In genomic region chr15:52683585-52683984, GRCh38 we compare ENCODE assay signal across 8 cellular contexts. TPM values are rescaled to one million over a fixed set of nuclear protein-coding genes. Genes with fewer than 3 reads are reported as not detected.
A peak's percentile ranks its signal among the peaks of the same experiment; 100 is the strongest.
DNase-seq lines count a peak whose midpoint lies in the region; ATAC-seq lines count a peak whose summit lies in the region.

No MANE protein-coding gene starts in this region.

- peak overlapping the region; percentile 0 for H3K27ac Mint-ChIP-seq in activated naive CD4-positive, alpha-beta T cell treated with anti-CD3 and anti-CD28 coated beads, Interleukin-2, amount 50 U/mL, for 24 hours
- H3K27ac Mint-ChIP-seq in activated naive CD4-positive, alpha-beta T cell treated with anti-CD3 and anti-CD28 coated beads for 36 hours: no peak overlapping the region

- CTCF ChIA-PET in activated naive CD4-positive, alpha-beta T cell treated with anti-CD3 and anti-CD28 coated beads for 36 hours (lab: Charles Lee): interaction anchor here (0.7 kb wide), 2 partner anchors 21 to 247 kb away, joined by 3 to 4 read pairs; no protein-coding TSS in a partner anchor

- intact Hi-C loops in activated naive CD4-positive, alpha-beta T cell treated with anti-CD3 and anti-CD28 coated beads for 36 hours (cut with micrococcal nuclease): no loop called here

- no peak for DNase-seq in activated naive CD4-positive, alpha-beta T cell treated with anti-CD3 and anti-CD28 coated beads for 36 hours
- DNase-seq in RPMI7951 (ENCODE audit: low read depth) (peak; percentile 37), midbrain (lab: John Stamatoyannopoulos, UW) (no peak), activated gamma-delta T cell treated with Interleukin-2 at 50 U/mL for 16 hours (no peak), NCI-H345 treated with DMSO at 0.1 percent for 48 hours (lab: John Stamatoyannopoulos, UW; ENCODE audit: unreplicated experiment) (no peak), anterior cingulate cortex (lab: John Stamatoyannopoulos, UW) (no peak)

- H3K27me3 Mint-ChIP-seq in activated naive CD4-positive, alpha-beta T cell treated with anti-CD3 and anti-CD28 coated beads, Interleukin-2, amount 50 U/mL, for 24 hours: no peaks in the 10 kb centered on the region
- H3K27me3 Mint-ChIP-seq in activated naive CD4-positive, alpha-beta T cell treated with anti-CD3 and anti-CD28 coated beads for 36 hours (ENCODE audit: low read depth): no peaks in the 10 kb centered on the region

- H3K4me1 Mint-ChIP-seq in activated naive CD4-positive, alpha-beta T cell treated with anti-CD3 and anti-CD28 coated beads, Interleukin-2, amount 50 U/mL, for 24 hours: peaks cover 25% of the 10 kb centered on the region
- peaks cover 28% of the 10 kb centered on the region for H3K4me1 Mint-ChIP-seq in activated naive CD4-positive, alpha-beta T cell treated with anti-CD3 and anti-CD28 coated beads for 36 hours (ENCODE audit: low read depth)

- H3K4me3 Mint-ChIP-seq in activated naive CD4-positive, alpha-beta T cell treated with anti-CD3 and anti-CD28 coated beads, Interleukin-2, amount 50 U/mL, for 24 hours: no peak overlapping the region
- H3K4me3 Mint-ChIP-seq in activated naive CD4-positive, alpha-beta T cell treated with anti-CD3 and anti-CD28 coated beads for 36 hours: no peak overlapping the region

- H3K36me3 Mint-ChIP-seq in activated naive CD4-positive, alpha-beta T cell treated with anti-CD3 and anti-CD28 coated beads, Interleukin-2, amount 50 U/mL, for 24 hours: no peaks in the 10 kb centered on the region
- H3K36me3 Mint-ChIP-seq in activated naive CD4-positive, alpha-beta T cell treated with anti-CD3 and anti-CD28 coated beads for 36 hours (ENCODE audit: low read depth): peaks cover 1% of the 10 kb centered on the region

- peak; percentile 45 for ATAC-seq in HG02973 (IDR thresholded peaks at IDR 0.05; ENCODE audit: unreplicated experiment)

- no peaks in the 10 kb centered on the region for H3K9me3 Mint-ChIP-seq in activated naive CD4-positive, alpha-beta T cell treated with anti-CD3 and anti-CD28 coated beads, Interleukin-2, amount 50 U/mL, for 24 hours
- H3K9me3 Mint-ChIP-seq in activated naive CD4-positive, alpha-beta T cell treated with anti-CD3 and anti-CD28 coated beads for 36 hours: no peaks in the 10 kb centered on the region

RNA-seq across cellular contexts. Expression of gene ATOSA, which starts 4.4 kb away (rescaled TPM):
- 10 to 100 TPM; 19.4 to 21.7 TPM for total RNA-seq in activated naive CD4-positive, alpha-beta T cell treated with anti-CD3 and anti-CD28 coated beads for 36 hours
- 9.6 and 11.4 TPM in 2 replicates for total RNA-seq in RPMI7951 (2014; rRNA removed; shearing (Covaris generic))
